ENCODE assay signal across 14 cellular contexts in the genomic region with DNA sequence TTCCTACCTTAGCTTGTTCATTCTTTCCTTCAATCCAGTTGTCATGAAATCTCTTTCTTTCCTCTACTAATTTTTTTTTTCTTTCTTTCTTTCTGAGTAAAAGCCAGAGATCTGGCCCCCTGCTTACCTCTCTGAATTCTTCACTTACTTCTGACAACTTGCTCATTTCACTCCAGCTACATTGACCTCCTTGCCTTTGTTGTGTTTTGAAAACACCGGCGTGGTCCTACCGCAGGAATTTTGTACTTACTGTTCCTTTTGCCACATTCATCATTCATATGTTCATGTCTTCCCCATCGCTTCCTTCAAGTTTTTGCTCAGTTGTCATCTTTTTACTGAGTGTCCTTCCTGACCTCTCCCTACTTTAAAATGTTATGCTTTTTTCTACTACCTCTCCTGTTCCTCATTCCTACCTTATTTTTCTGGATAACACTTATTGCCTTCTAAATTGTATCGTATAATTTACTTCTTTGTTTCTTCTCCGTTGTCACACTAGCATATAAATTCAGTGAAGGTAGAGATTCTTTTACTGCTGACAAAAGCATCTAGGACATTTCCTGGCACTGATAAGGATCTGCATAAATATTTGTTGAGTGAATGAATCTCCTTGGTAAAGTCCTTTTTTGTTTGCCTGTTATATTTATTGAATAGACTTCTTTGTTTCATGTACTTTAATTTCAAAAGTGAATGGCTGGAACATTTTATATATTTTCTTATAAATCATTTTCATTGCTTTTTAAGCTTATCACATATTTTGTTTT.
DNase-seq lines count a peak whose midpoint lies in the region; ATAC-seq and TF ChIP-seq lines count a peak whose summit lies in the region.
"Had no signal": no experiment of that assay in that cellular context is flagged by ENCODE, and none has a peak within 500 bp of the region (broad histone marks: within the 10 kb centered on the region; RNA-seq: fewer than 3 reads in every experiment).

No MANE protein-coding gene starts in this region.

- H3K27me3 Mint-ChIP-seq in activated naive CD4-positive, alpha-beta T cell treated with anti-CD3 and anti-CD28 coated beads, Interleukin-2, amount 10 ng/mL, durations not matched to agents 7 days and 5 days: no peaks in the 10 kb centered on the region
- H3K27me3 Mint-ChIP-seq in endothelial cell (ENCODE audit: unreplicated experiment): peaks cover 2% of the 10 kb centered on the region
- H3K27me3 Mint-ChIP-seq in stimulated activated memory B cell treated with anti-CD40 and anti-IgM and Interleukin-4, amounts not matched to agents 10 μg/mL and 1 μg/mL and 100 μg/mL, for 72 hours: no peaks in the 10 kb centered on the region

- CTCF ChIA-PET in activated naive CD4-positive, alpha-beta T cell treated with anti-CD3 and anti-CD28 coated beads, Interleukin-2, amount 10 ng/mL, durations not matched to agents 7 days and 5 days (lab: Charles Lee): interaction anchor here (1.1 kb wide), 1 partner anchor 36 kb away, joined by 3 read pairs; no protein-coding TSS in a partner anchor

- no peak for DNase-seq in activated naive CD4-positive, alpha-beta T cell treated with anti-CD3 and anti-CD28 coated beads, Interleukin-2, amount 10 ng/mL, durations not matched to agents 7 days and 5 days
- DNase-seq in activated naive CD4-positive, alpha-beta T cell (lab: John Stamatoyannopoulos, UW): no peak
- DNase-seq in endothelial cell (ENCODE audit: low spot score) (no peak), medulla oblongata (ENCODE audit: extremely low spot score) (no peak), SKM-1 treated with dmso at 0.1 percent for 144 hours (lab: John Stamatoyannopoulos, UW; ENCODE audit: unreplicated experiment) (no peak)
- no peak for DNase-seq in activated CD8-positive, alpha-beta memory T cell treated with anti-CD3 and anti-CD28 coated beads, Interleukin-2, amount 50 U/mL, for 48 hours
- DNase-seq: EL; NCI-H1092; right lobe of liver; stimulated activated CD4-positive, alpha-beta T cell treated with anti-CD3 and anti-CD28 coated beads, Interleukin-4, amount 100 ng/mL, for 24 hours; stimulated activated naive CD8-positive, alpha-beta T cell treated with anti-CD3 and anti-CD28 coated beads, Interleukin-15, Interleukin-2, amounts not matched to agents 100 U/mL and 50 U/mL, for 24 hours had no signal

- H3K9me3 Mint-ChIP-seq in activated naive CD4-positive, alpha-beta T cell treated with anti-CD3 and anti-CD28 coated beads, Interleukin-2, amount 10 ng/mL, durations not matched to agents 7 days and 5 days: no peaks in the 10 kb centered on the region
- H3K9me3 Mint-ChIP-seq in endothelial cell (ENCODE audit: unreplicated experiment): no peaks in the 10 kb centered on the region
- no peaks in the 10 kb centered on the region for H3K9me3 Mint-ChIP-seq in stimulated activated memory B cell treated with anti-CD40 and anti-IgM and Interleukin-4, amounts not matched to agents 10 μg/mL and 1 μg/mL and 100 μg/mL, for 72 hours

- no peak for TF ChIP-seq CTCF in VCaP (conservative IDR thresholded peaks at IDR 0.05)
- TF ChIP-seq CTCF in endothelial cell (IDR thresholded peaks at IDR 0.05; ENCODE audit: unreplicated experiment): no peak

- peak overlapping the region; percentile 42 for H3K27ac Mint-ChIP-seq in activated naive CD4-positive, alpha-beta T cell treated with anti-CD3 and anti-CD28 coated beads, Interleukin-2, amount 10 ng/mL, durations not matched to agents 7 days and 5 days
- H3K27ac Mint-ChIP-seq in endothelial cell (ENCODE audit: unreplicated experiment): peak overlapping the region; percentile 7
- peak overlapping the region; percentile 34 for H3K27ac Mint-ChIP-seq in stimulated activated memory B cell treated with anti-CD40 and anti-IgM and Interleukin-4, amounts not matched to agents 10 μg/mL and 1 μg/mL and 100 μg/mL, for 72 hours

- peak overlapping the region; percentile 80 for H3K27ac ChIP-seq in VCaP
- H3K27ac ChIP-seq: coronary artery, right lobe of liver had no signal

- peaks cover 84% of the 10 kb centered on the region for H3K4me1 Mint-ChIP-seq in activated naive CD4-positive, alpha-beta T cell treated with anti-CD3 and anti-CD28 coated beads, Interleukin-2, amount 10 ng/mL, durations not matched to agents 7 days and 5 days
- peaks cover 26% of the 10 kb centered on the region for H3K4me1 Mint-ChIP-seq in endothelial cell (ENCODE audit: unreplicated experiment)
- H3K4me1 Mint-ChIP-seq in stimulated activated memory B cell treated with anti-CD40 and anti-IgM and Interleukin-4, amounts not matched to agents 10 μg/mL and 1 μg/mL and 100 μg/mL, for 72 hours: peaks cover 43% of the 10 kb centered on the region

- no peak for ATAC-seq in stimulated activated memory B cell treated with anti-CD40 and anti-IgM and Interleukin-4, amounts not matched to agents 10 μg/mL and 1 μg/mL and 100 μg/mL, for 72 hours
- ATAC-seq: stimulated activated naive CD8-positive, alpha-beta T cell treated with anti-CD3 and anti-CD28 coated beads, Interleukin-15, Interleukin-2, amounts not matched to agents 100 U/mL and 50 U/mL, for 24 hours had no signal

- H3K36me3 Mint-ChIP-seq in activated naive CD4-positive, alpha-beta T cell treated with anti-CD3 and anti-CD28 coated beads, Interleukin-2, amount 10 ng/mL, durations not matched to agents 7 days and 5 days: peaks cover 68% of the 10 kb centered on the region
- H3K36me3 Mint-ChIP-seq in endothelial cell (ENCODE audit: low read depth, unreplicated experiment): peaks cover 16% of the 10 kb centered on the region
- peaks cover 80% of the 10 kb centered on the region for H3K36me3 Mint-ChIP-seq in stimulated activated memory B cell treated with anti-CD40 and anti-IgM and Interleukin-4, amounts not matched to agents 10 μg/mL and 1 μg/mL and 100 μg/mL, for 72 hours

- no peak overlapping the region for H3K4me3 Mint-ChIP-seq in activated naive CD4-positive, alpha-beta T cell treated with anti-CD3 and anti-CD28 coated beads, Interleukin-2, amount 10 ng/mL, durations not matched to agents 7 days and 5 days
- H3K4me3 Mint-ChIP-seq in endothelial cell (ENCODE audit: unreplicated experiment): no peak overlapping the region
- no peak overlapping the region for H3K4me3 Mint-ChIP-seq in stimulated activated memory B cell treated with anti-CD40 and anti-IgM and Interleukin-4, amounts not matched to agents 10 μg/mL and 1 μg/mL and 100 μg/mL, for 72 hours
